ENCODE assay signal across 19 cellular contexts in genomic region chr5:27944471-27944870, GRCh38.
DNase-seq lines count a peak whose midpoint lies in the region; ATAC-seq, FAIRE-seq and TF ChIP-seq lines count a peak whose summit lies in the region.
"Had no signal": no experiment of that assay in that cellular context is flagged by ENCODE, and none has a peak within 500 bp of the region (broad histone marks: within the 10 kb centered on the region; RNA-seq: fewer than 3 reads in every experiment).

No MANE protein-coding gene starts in this region.

- no peak for TF ChIP-seq EP300 in H1 (IDR thresholded peaks at IDR 0.05; ENCODE audit: borderline replicate concordance in 1 of 2, low read depth in 2 of 2, low read length in 2 of 2)

- no peak overlapping the region for H3K4me3 Mint-ChIP-seq in activated naive CD8-positive, alpha-beta T cell treated with anti-CD3 and anti-CD28 coated beads, Interleukin-2, amount 50 U/mL, for 24 hours
- H3K4me3 Mint-ChIP-seq: B cell; CD4-positive, alpha-beta memory T cell; IgD-negative memory B cell had no signal

- in situ Hi-C loops in GM13977 (cut with MboI; ENCODE audit: low pct_unique_long_range_greater_than_20kb, low sequenced_read_pairs, unreplicated experiment): no loop called here

- peak; percentile 52 for FAIRE-seq in HTR-8/SVneo (lab: Jason Lieb, UNC)
- no peak for FAIRE-seq in H1 (lab: Jason Lieb, UNC)
- FAIRE-seq: G401.6, GM18507 had no signal

- POLR2A ChIA-PET in H1 (lab: Charles Lee; ENCODE audit: partially characterized antibody): no interaction called here

- no peaks in the 10 kb centered on the region for H3K36me3 Mint-ChIP-seq in activated naive CD8-positive, alpha-beta T cell treated with anti-CD3 and anti-CD28 coated beads, Interleukin-2, amount 50 U/mL, for 24 hours (ENCODE audit: low read depth)
- H3K36me3 Mint-ChIP-seq: CD4-positive, alpha-beta memory T cell; IgD-negative memory B cell had no signal

- H2BK5ac ChIP-seq in H1 (ENCODE audit: low read depth, low read length): no peak overlapping the region

- H4K8ac ChIP-seq in H1 (ENCODE audit: extremely low read depth, insufficient read depth, low read length): no peak overlapping the region

- CTCF ChIA-PET in H1 (lab: Charles Lee; ENCODE audit: partially characterized antibody): no interaction called here

- H3K18ac ChIP-seq in H1 (ENCODE audit: extremely low read depth, low read length): no peak overlapping the region

- H2AFZ ChIP-seq in H1 (ENCODE audit: low read length) (0 out of 2 replicates have a peak overlapping the region, but pooled peaks have one; percentile 23), smooth muscle cell (ENCODE audit: low read depth) (no peak overlapping the region)

- no peaks in the 10 kb centered on the region for H4K20me1 ChIP-seq in H1 (replicated peaks in 1 of 2; ENCODE audit: control insufficient read depth in 1 of 2, insufficient read depth in 2 of 2, low read length in 2 of 2)
- no peaks in the 10 kb centered on the region for H4K20me1 ChIP-seq in smooth muscle cell (ENCODE audit: low read depth)

- H3K4me1 ChIP-seq in H1 (replicated peaks in 1 of 4; ENCODE audit: control insufficient read depth in 3 of 4, insufficient read depth in 4 of 4, low read length in 3 of 4) (no peaks in the 10 kb centered on the region), smooth muscle cell (ENCODE audit: low read depth) (no peaks in the 10 kb centered on the region)

- TF ChIP-seq RAD21 in H1 (IDR thresholded peaks at IDR 0.05 in 1 of 2, conservative IDR thresholded peaks at IDR 0.05 in 1 of 2; ENCODE audit: low read depth in 2 of 2, low read length in 2 of 2): no peak

- H3K27me3 Mint-ChIP-seq in activated naive CD8-positive, alpha-beta T cell treated with anti-CD3 and anti-CD28 coated beads, Interleukin-2, amount 50 U/mL, for 24 hours: no peaks in the 10 kb centered on the region
- H3K27me3 Mint-ChIP-seq: B cell; CD4-positive, alpha-beta memory T cell; IgD-negative memory B cell had no signal

- H3F3A ChIP-seq in smooth muscle cell (ENCODE audit: low read depth): no peaks in the 10 kb centered on the region

- no peak overlapping the region for H2BK15ac ChIP-seq in H1 (ENCODE audit: low read length)

- no peaks in the 10 kb centered on the region for H3K79me2 ChIP-seq in H1 (ENCODE audit: control insufficient read depth in 1 of 2, insufficient read depth in 2 of 2, low read length in 2 of 2)
- no peaks in the 10 kb centered on the region for H3K79me2 ChIP-seq in smooth muscle cell (ENCODE audit: low read depth)

- peaks cover 23% of the 10 kb centered on the region for H3K9me3 Mint-ChIP-seq in activated naive CD8-positive, alpha-beta T cell treated with anti-CD3 and anti-CD28 coated beads, Interleukin-2, amount 50 U/mL, for 24 hours

- no peak overlapping the region for H4K91ac ChIP-seq in H1 (replicated peaks; ENCODE audit: insufficient read length, low read length)

- H3K14ac ChIP-seq in H1 (ENCODE audit: insufficient read length): no peak overlapping the region

- no peak overlapping the region for H3K23ac ChIP-seq in H1 (ENCODE audit: insufficient read length)

- H3K27ac ChIP-seq in H1 (ENCODE audit: low read depth, low read length): no peak overlapping the region
- H3K27ac ChIP-seq in smooth muscle cell (ENCODE audit: low read depth): no peak overlapping the region

- no peaks in the 10 kb centered on the region for H3K4me1 Mint-ChIP-seq in activated naive CD8-positive, alpha-beta T cell treated with anti-CD3 and anti-CD28 coated beads, Interleukin-2, amount 50 U/mL, for 24 hours
- H3K4me1 Mint-ChIP-seq: B cell; CD4-positive, alpha-beta memory T cell; IgD-negative memory B cell had no signal

- H2AK5ac ChIP-seq in H1 (ENCODE audit: low read depth, low read length): no peak overlapping the region

- H3K79me1 ChIP-seq in H1 (ENCODE audit: low read depth, low read length): no peaks in the 10 kb centered on the region

- 98% methylated on average over 3 of the region's 3 CpGs; no CpG with 5 or more reads in 1 of the 2 experiments for WGBS in H1 (ENCODE audit: extremely low coverage in 1 of 2, insufficient coverage in 1 of 2, insufficient read length in 1 of 2, insufficient replicate concordance in 2 of 2, low coverage in 1 of 2, low lambda C conversion rate in 2 of 2, missing lambda C conversion rate in 1 of 2), 2 experiments
- WGBS in smooth muscle cell (ENCODE audit: low lambda C conversion rate): 48% methylated on average over 3 of the region's 3 CpGs

- H3K4me3 ChIP-seq in H1 (ENCODE audit: extremely low read depth in 1 of 4, insufficient read depth in 2 of 4, low read depth in 3 of 4, low read length in 4 of 4): no peak overlapping the region
- H3K4me3 ChIP-seq in smooth muscle cell: no peak overlapping the region

- no peak overlapping the region for H3K56ac ChIP-seq in H1 (replicated peaks; ENCODE audit: insufficient read length, low read depth, low read length)

- H2BK20ac ChIP-seq in H1 (ENCODE audit: low read length): no peak overlapping the region

- H3K23me2 ChIP-seq in H1 (ENCODE audit: low read depth, low read length): no peaks in the 10 kb centered on the region

- no peak overlapping the region for H4K5ac ChIP-seq in H1 (ENCODE audit: insufficient read length, low read depth, low read length)

- no peak for ATAC-seq in activated naive CD8-positive, alpha-beta T cell treated with anti-CD3 and anti-CD28 coated beads, Interleukin-2, amount 50 U/mL, for 24 hours
- ATAC-seq in left lobe of liver: no peak

- H3K4me2 ChIP-seq in H1 (ENCODE audit: insufficient read depth in 1 of 2, low read depth in 2 of 2, low read length in 2 of 2) (no peak overlapping the region), smooth muscle cell (no peak overlapping the region)

- no peak overlapping the region for H3K4ac ChIP-seq in H1 (replicated peaks; ENCODE audit: insufficient read length, low read depth, low read length)

- TF ChIP-seq CTCF in H1 (IDR thresholded peaks at IDR 0.05; ENCODE audit: control extremely low read depth in 1 of 3, insufficient read depth in 1 of 3, low read depth in 1 of 3, low read length in 3 of 3) (no peak), GM13977 (IDR thresholded peaks at IDR 0.05; ENCODE audit: extremely low read depth, insufficient read depth, missing control alignments) (no peak), smooth muscle cell (IDR thresholded peaks at IDR 0.05; ENCODE audit: borderline replicate concordance, insufficient read depth, poor library complexity, severe bottlenecking) (no peak)

- no peaks in the 10 kb centered on the region for H3K9me3 ChIP-seq in H1 (ENCODE audit: insufficient read depth in 2 of 2, low read depth in 1 of 2, low read length in 1 of 2)
- no peaks in the 10 kb centered on the region for H3K9me3 ChIP-seq in smooth muscle cell (replicated peaks; ENCODE audit: low read depth)

- H3K27me3 ChIP-seq in H1 (replicated peaks in 1 of 4; ENCODE audit: control insufficient read depth in 3 of 4, extremely low read depth in 1 of 4, insufficient read depth in 3 of 4, low read length in 3 of 4) (no peaks in the 10 kb centered on the region), smooth muscle cell (ENCODE audit: low read depth) (no peaks in the 10 kb centered on the region)

- H2BK12ac ChIP-seq in H1 (ENCODE audit: low read depth, low read length): no peak overlapping the region

- no peak for TF ChIP-seq POLR2A in H1 (IDR thresholded peaks at IDR 0.05; ENCODE audit: control extremely low read depth in 1 of 2, low read depth in 2 of 2, low read length in 2 of 2)

- no peak for DNase-seq in HTR-8/SVneo (ENCODE audit: insufficient read length, low spot score)
- DNase-seq in T1000 (lab: John Stamatoyannopoulos, UW): peak; percentile 23
- DNase-seq in H1 (ENCODE audit: low read depth in 1 of 2, low spot score in 2 of 2): no peak
- DNase-seq in GM13977 (ENCODE audit: low spot score): no peak
- no peak for DNase-seq in activated naive CD8-positive, alpha-beta T cell treated with anti-CD3 and anti-CD28 coated beads, Interleukin-2, amount 50 U/mL, for 24 hours
- no peak for DNase-seq in smooth muscle cell (lab: John Stamatoyannopoulos, UW; ENCODE audit: unreplicated experiment)
- no peak for DNase-seq in left lobe of liver (ENCODE audit: low spot score)
- DNase-seq: DMS79, Kasumi-1, MV-4-11, NCI-H1417, NCI-H187 treated with DMSO at 0.1 percent for 48 hours, NCI-H526 treated with DMSO at 0.1 percent for 48 hours, RPMI8226 had no signal

- no peak overlapping the region for H2BK120ac ChIP-seq in H1 (replicated peaks; ENCODE audit: low read depth, low read length)

- H3K9ac ChIP-seq in H1 (replicated peaks in 1 of 4; ENCODE audit: extremely low read depth in 1 of 4, low read depth in 3 of 4, low read length in 3 of 4) (no peak overlapping the region), smooth muscle cell (ENCODE audit: low read depth) (no peak overlapping the region)

- H3K27ac Mint-ChIP-seq in activated naive CD8-positive, alpha-beta T cell treated with anti-CD3 and anti-CD28 coated beads, Interleukin-2, amount 50 U/mL, for 24 hours: no peak overlapping the region
- H3K27ac Mint-ChIP-seq: B cell; CD4-positive, alpha-beta memory T cell; IgD-negative memory B cell had no signal

- no peaks in the 10 kb centered on the region for H3K36me3 ChIP-seq in H1 (ENCODE audit: control insufficient read depth in 2 of 4, insufficient read depth in 4 of 4, low read length in 3 of 4)
- no peaks in the 10 kb centered on the region for H3K36me3 ChIP-seq in smooth muscle cell (ENCODE audit: low read depth)

TF ChIP-seq in H1, 55 proteins besides CTCF, POLR2A, EP300 and RAD21:
- TF ChIP-seq TCF12 (IDR thresholded peaks at IDR 0.05; ENCODE audit: low read depth, low read length): no peak
- TF ChIP-seq SP4 (IDR thresholded peaks at IDR 0.05; ENCODE audit: low read length): no peak
- TF ChIP-seq SP2 (IDR thresholded peaks at IDR 0.05; ENCODE audit: low read length): no peak
- TF ChIP-seq HDAC2 (IDR thresholded peaks at IDR 0.05; ENCODE audit: borderline replicate concordance in 1 of 2, low read depth in 2 of 2, low read length in 2 of 2): no peak
- no peak for TF ChIP-seq SIX5 (IDR thresholded peaks at IDR 0.05; ENCODE audit: low read depth, low read length)
- TF ChIP-seq MAFK (IDR thresholded peaks at IDR 0.05; ENCODE audit: low read depth, low read length): no peak
